In genomic region chr13:26221721-26222522, GRCh38 we compare ENCODE assay signal across 1 cellular context.
TF ChIP-seq lines count a peak whose summit lies in the region.

TSS of gene RNF6 (minus strand) at chr13:26222314. CDS start at chr13:26219649, 2,665 bp downstream.

TF ChIP-seq in HepG2, 621 proteins besides CTCF, POLR2A, EP300 and RAD21 (continued from another document and continues in another):
- TF ChIP-seq HMGXB4 (CRISPR knock-in tag; IDR thresholded peaks at IDR 0.05; ENCODE audit: borderline replicate concordance in 1 of 2, low read depth in 1 of 2), result peak; percentile 92 to 94; a peak in 3 of 4 replicates
- TF ChIP-seq ZNF160 (CRISPR knock-in tag; IDR thresholded peaks at IDR 0.05), result peak; percentile 86
- TF ChIP-seq ZNF253 (CRISPR knock-in tag; IDR thresholded peaks at IDR 0.05; ENCODE audit: borderline replicate concordance), result 0 out of 2 replicates have a peak, but pooled peaks have one; percentile 36
- TF ChIP-seq ZNF276 (CRISPR knock-in tag; IDR thresholded peaks at IDR 0.05; ENCODE audit: low read depth), result peak; percentile 29; the same call in 1 of the 2 replicates
- no peak for TF ChIP-seq TRIM24 (CRISPR knock-in tag; IDR thresholded peaks at IDR 0.05)
- peak; percentile 69; the same call in 1 of the 2 replicates for TF ChIP-seq ZFP90 (CRISPR knock-in tag; IDR thresholded peaks at IDR 0.05; ENCODE audit: borderline replicate concordance)
- TF ChIP-seq TEF (CRISPR knock-in tag; IDR thresholded peaks at IDR 0.05), result peak; percentile 55; the same call in 1 of the 2 replicates
- TF ChIP-seq ZBTB37 (CRISPR knock-in tag; IDR thresholded peaks at IDR 0.05), result peak; percentile 28; the same call in 1 of the 2 replicates
- TF ChIP-seq ZNF12 (CRISPR knock-in tag; IDR thresholded peaks at IDR 0.05), result 0 out of 2 replicates have a peak, but pooled peaks have one; percentile 47
- TF ChIP-seq ZNF784 (CRISPR knock-in tag; IDR thresholded peaks at IDR 0.05; ENCODE audit: borderline replicate concordance), result peak; percentile 90
- 0 out of 2 replicates have a peak, but pooled peaks have one; percentile 51 for TF ChIP-seq ATF7-NPFF (CRISPR knock-in tag; IDR thresholded peaks at IDR 0.05; ENCODE audit: low read depth)
- no peak; the same call in 1 of the 2 replicates for TF ChIP-seq MIXL1 (CRISPR knock-in tag; IDR thresholded peaks at IDR 0.05)
- peak; percentile 67; the same call in 1 of the 2 replicates for TF ChIP-seq HES4 (CRISPR knock-in tag; IDR thresholded peaks at IDR 0.05; ENCODE audit: borderline replicate concordance)
- TF ChIP-seq ZNF136 (CRISPR knock-in tag; IDR thresholded peaks at IDR 0.05; ENCODE audit: low read depth), result peak; percentile 24; the same call in 1 of the 2 replicates
- TF ChIP-seq PHF20 (CRISPR knock-in tag; IDR thresholded peaks at IDR 0.05), result peak; percentile 98
- TF ChIP-seq ZBTB26 (CRISPR knock-in tag; IDR thresholded peaks at IDR 0.05; ENCODE audit: borderline replicate concordance), result 0 out of 2 replicates have a peak, but pooled peaks have one; percentile 18
- peak; percentile 88 for TF ChIP-seq CBX5 (CRISPR knock-in tag; IDR thresholded peaks at IDR 0.05; ENCODE audit: borderline replicate concordance)
- TF ChIP-seq DBP (CRISPR knock-in tag; IDR thresholded peaks at IDR 0.05; ENCODE audit: not compliant biosample characterization), result peak; percentile 2
- TF ChIP-seq DMAP1 (CRISPR knock-in tag; IDR thresholded peaks at IDR 0.05), result peak; percentile 94
- 0 out of 2 replicates have a peak, but pooled peaks have one; percentile 29 for TF ChIP-seq FIP1L1 (IDR thresholded peaks at IDR 0.05; ENCODE audit: borderline replicate concordance, insufficient read depth, low read depth, low read length)
- peak; percentile 76 for TF ChIP-seq IKZF5 (CRISPR knock-in tag; IDR thresholded peaks at IDR 0.05)
- TF ChIP-seq KAT8 (CRISPR knock-in tag; IDR thresholded peaks at IDR 0.05), result peak; percentile 95
- TF ChIP-seq KAT2B (IDR thresholded peaks at IDR 0.05; ENCODE audit: borderline replicate concordance, low read depth, low read length), result no peak
- 0 out of 2 replicates have a peak, but pooled peaks have one; percentile 32 for TF ChIP-seq SOX13 (IDR thresholded peaks at IDR 0.05)
- TF ChIP-seq SOX13 (CRISPR knock-in tag; conservative IDR thresholded peaks at IDR 0.05 in 1 of 2, IDR thresholded peaks at IDR 0.05 in 1 of 2), result peak in 1 of 2 experiments; percentile 32; a peak in 1 of 4 replicates
- TF ChIP-seq YY1 (IDR thresholded peaks at IDR 0.05; ENCODE audit: insufficient read depth, insufficient replicate concordance, low read depth, low read length), result peak; percentile 75
- no peak; the same call in 1 of the 2 replicates for TF ChIP-seq CHD2 (IDR thresholded peaks at IDR 0.05; ENCODE audit: low read depth, low read length)
- TF ChIP-seq SNAI1 (CRISPR knock-in tag; IDR thresholded peaks at IDR 0.05; ENCODE audit: borderline replicate concordance), result peak; percentile 57; the same call in 1 of the 2 replicates
- TF ChIP-seq ZNF660 (CRISPR knock-in tag; IDR thresholded peaks at IDR 0.05; ENCODE audit: borderline replicate concordance, low read depth), result no peak
- TF ChIP-seq GLMP (CRISPR knock-in tag; IDR thresholded peaks at IDR 0.05; ENCODE audit: borderline replicate concordance), result no peak
- 0 out of 2 replicates have a peak, but pooled peaks have one; percentile 42 for TF ChIP-seq RELA (CRISPR knock-in tag; IDR thresholded peaks at IDR 0.05)
- TF ChIP-seq ZNF343 (CRISPR knock-in tag; IDR thresholded peaks at IDR 0.05), result no peak; the same call in 1 of the 2 replicates
- no peak for TF ChIP-seq ZNF496 (CRISPR knock-in tag; IDR thresholded peaks at IDR 0.05; ENCODE audit: insufficient replicate concordance)
- TF ChIP-seq ZNF878 (CRISPR knock-in tag; IDR thresholded peaks at IDR 0.05), result 0 out of 2 replicates have a peak, but pooled peaks have one; percentile 76
- TF ChIP-seq MTA3 (CRISPR knock-in tag; IDR thresholded peaks at IDR 0.05), result no peak
- peak; percentile 73; the same call in 1 of the 2 replicates for TF ChIP-seq SNAPC2 (CRISPR knock-in tag; IDR thresholded peaks at IDR 0.05)
- no peak for TF ChIP-seq TRAFD1 (CRISPR knock-in tag; IDR thresholded peaks at IDR 0.05; ENCODE audit: borderline replicate concordance)
- TF ChIP-seq AKAP8 (CRISPR knock-in tag; IDR thresholded peaks at IDR 0.05), result peak; percentile 84; the same call in 1 of the 2 replicates
- TF ChIP-seq POLR2AphosphoS5 (IDR thresholded peaks at IDR 0.05; ENCODE audit: low read depth, low read length), result peak; percentile 59
- TF ChIP-seq ZNF224 (CRISPR knock-in tag; IDR thresholded peaks at IDR 0.05), result no peak
- peak; percentile 73 for TF ChIP-seq ZNF780A (CRISPR knock-in tag; IDR thresholded peaks at IDR 0.05)
- TF ChIP-seq ATF2 (CRISPR knock-in tag; IDR thresholded peaks at IDR 0.05), result no peak; the same call in none of the 2 replicates
- TF ChIP-seq ZNF569 (CRISPR knock-in tag; IDR thresholded peaks at IDR 0.05; ENCODE audit: borderline replicate concordance), result no peak
- TF ChIP-seq ZBTB8A (CRISPR knock-in tag; IDR thresholded peaks at IDR 0.05; ENCODE audit: borderline replicate concordance, low read depth), result 0 out of 2 replicates have a peak, but pooled peaks have one; percentile 33
